In the genomic region with DNA sequence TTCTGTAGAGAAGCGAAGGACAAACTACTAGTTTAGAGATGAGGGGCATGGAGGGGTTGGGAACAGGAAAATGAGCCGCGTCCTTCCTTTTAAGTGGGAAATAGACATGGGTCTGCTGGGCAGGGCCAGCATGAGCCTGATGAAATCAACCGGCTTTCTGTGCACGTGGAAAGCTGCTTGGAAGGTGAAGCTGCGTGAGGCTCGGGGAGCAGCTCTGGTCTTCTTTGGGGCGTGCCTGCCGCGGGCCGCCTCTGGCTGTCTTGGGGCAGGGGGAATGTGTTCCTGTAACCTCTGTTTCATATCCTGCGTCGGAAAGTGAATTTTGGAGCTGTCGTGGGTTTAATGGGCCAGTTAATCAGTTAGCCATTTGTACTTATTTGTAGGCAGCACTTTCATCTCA, we compare ENCODE assay signal across 17 cellular contexts.
A peak's percentile ranks its signal among the peaks of the same experiment; 100 is the strongest.
DNase-seq lines count a peak whose midpoint lies in the region; ATAC-seq and TF ChIP-seq lines count a peak whose summit lies in the region.
"Had no signal": no experiment of that assay in that cellular context is flagged by ENCODE, and none has a peak within 500 bp of the region (broad histone marks: within the 10 kb centered on the region; RNA-seq: fewer than 3 reads in every experiment).

No MANE protein-coding gene starts in this region.

- H3K4me3 ChIP-seq in BLaER1 (no peak overlapping the region), NT2/D1 (ENCODE audit: insufficient read length, low read depth) (no peak overlapping the region), fibroblast of lung (replicated peaks in 1 of 4; ENCODE audit: control extremely low read depth in 1 of 4, insufficient read depth in 1 of 4, low read depth in 3 of 4, low read length in 4 of 4) (no peak overlapping the region), neural cell (ENCODE audit: low read length) (peak overlapping the region; percentile 35)
- H3K4me3 ChIP-seq: ovary had no signal

- H3K36me3 ChIP-seq in BLaER1 (peaks cover 27% of the 10 kb centered on the region), NT2/D1 (ENCODE audit: insufficient read depth, insufficient read length, low read length) (peaks cover 14% of the 10 kb centered on the region), fibroblast of lung (ENCODE audit: control insufficient read depth, insufficient read depth, low read length) (no peaks in the 10 kb centered on the region), neural cell (ENCODE audit: insufficient read depth, low read length) (no peaks in the 10 kb centered on the region)
- H3K36me3 ChIP-seq: ovary had no signal

- H4K20me1 ChIP-seq in BLaER1 (peaks cover 97% of the 10 kb centered on the region), fibroblast of lung (ENCODE audit: control insufficient read depth, extremely low read depth, insufficient read depth, low read length) (no peaks in the 10 kb centered on the region), neural cell (ENCODE audit: insufficient read depth) (no peaks in the 10 kb centered on the region)

- H3K9ac ChIP-seq in BLaER1: peak overlapping the region; percentile 22; the same call in 1 of the 2 replicates
- peak overlapping the region; percentile 6 for H3K9ac ChIP-seq in NT2/D1 (ENCODE audit: insufficient read length, low read depth)
- H3K9ac ChIP-seq in fibroblast of lung (ENCODE audit: insufficient read depth, low read length): no peak overlapping the region
- no peak overlapping the region for H3K9ac ChIP-seq in neural cell (ENCODE audit: low read length)

- H3K4me2 ChIP-seq in BLaER1 (peak overlapping the region; percentile 96), fibroblast of lung (ENCODE audit: extremely low read depth, insufficient read depth, low read length) (peak overlapping the region; percentile 13), neural cell (ENCODE audit: low read length) (peak overlapping the region; percentile 19)

- no peak for DNase-seq in NT2/D1 (ENCODE audit: low read depth, low spot score)
- peak in 1 of 2 donors; percentile 34 for DNase-seq in fibroblast of lung (ENCODE audit: low read depth in 2 of 2)
- no peak for DNase-seq in HT-29 (ENCODE audit: low spot score)
- no peak for DNase-seq in SKM-1 (lab: John Stamatoyannopoulos, UW; ENCODE audit: unreplicated experiment)
- no peak for DNase-seq in 8988T
- DNase-seq: left colon; NCI-H1417; NCI-H524; stimulated activated CD4-positive, alpha-beta T cell treated with anti-CD3 and anti-CD28 coated beads, Interleukin-2, amount 100 ng/mL, for 24 hours; T1000 had no signal

- H3K4me1 ChIP-seq in BLaER1 (peaks cover 90% of the 10 kb centered on the region), NT2/D1 (ENCODE audit: insufficient read depth, insufficient read length) (peaks cover 21% of the 10 kb centered on the region), fibroblast of lung (ENCODE audit: control insufficient read depth, extremely low read depth, insufficient read depth, low read length) (peaks cover 21% of the 10 kb centered on the region)

- H3K9me2 ChIP-seq in neural cell (ENCODE audit: insufficient read depth, low read length): no peaks in the 10 kb centered on the region

- no peaks in the 10 kb centered on the region for H3F3A ChIP-seq in neural cell (ENCODE audit: insufficient read depth, low read length, poor library complexity, severe bottlenecking)

- no peaks in the 10 kb centered on the region for H3K27me3 ChIP-seq in BLaER1
- peaks cover 3% of the 10 kb centered on the region for H3K27me3 ChIP-seq in NT2/D1 (ENCODE audit: insufficient read depth, insufficient read length)
- no peaks in the 10 kb centered on the region for H3K27me3 ChIP-seq in fibroblast of lung (ENCODE audit: control insufficient read depth, insufficient read depth, low read length)
- no peaks in the 10 kb centered on the region for H3K27me3 ChIP-seq in neural cell (ENCODE audit: insufficient read depth, low read depth, low read length)
- H3K27me3 ChIP-seq: ovary had no signal

- H2AFZ ChIP-seq in fibroblast of lung (ENCODE audit: low read length) (no peak overlapping the region), neural cell (ENCODE audit: low read depth, low read length) (no peak overlapping the region)

- ATAC-seq in GM18867 (IDR thresholded peaks at IDR 0.05; ENCODE audit: unreplicated experiment): no peak
- ATAC-seq: HCT116; HepG2; left colon; stimulated activated effector memory CD8-positive, alpha-beta T cell treated with anti-CD3 and anti-CD28 coated beads, Interleukin-12 subunit alpha, Interleukin-12 subunit beta, amount 100 ng/mL, for 72 hours had no signal

- H3K9me3 ChIP-seq in BLaER1 (peaks cover 3% of the 10 kb centered on the region; the same call in 1 of the 2 replicates), NT2/D1 (ENCODE audit: insufficient read depth, low read length) (0 out of 2 replicates have a peak, but pooled peaks cover 5% of the 10 kb centered on the region), fibroblast of lung (ENCODE audit: control insufficient read depth, insufficient read depth, low read depth, low read length) (no peaks in the 10 kb centered on the region), neural cell (ENCODE audit: low read length) (no peaks in the 10 kb centered on the region)
- H3K9me3 ChIP-seq: ovary had no signal

- H3K27ac ChIP-seq in BLaER1 (peak overlapping the region; percentile 62; the same call in 1 of the 2 replicates), fibroblast of lung (ENCODE audit: insufficient read depth, low read length) (no peak overlapping the region), neural cell (ENCODE audit: low read length) (no peak overlapping the region)
- H3K27ac ChIP-seq: ovary had no signal

- no peak for TF ChIP-seq EP300 in neural cell (conservative IDR thresholded peaks at IDR 0.05; ENCODE audit: poor library complexity, severe bottlenecking)

- TF ChIP-seq CTCF in fibroblast of lung (conservative IDR thresholded peaks at IDR 0.05 in 1 of 2, IDR thresholded peaks at IDR 0.05 in 1 of 2; ENCODE audit: low read depth in 1 of 2, low read length in 2 of 2) (no peak), neural cell (IDR thresholded peaks at IDR 0.05; ENCODE audit: poor library complexity, severe bottlenecking) (no peak)

- H3K79me2 ChIP-seq in fibroblast of lung (ENCODE audit: control insufficient read depth, insufficient read depth, low read length) (no peaks in the 10 kb centered on the region), neural cell (replicated peaks; ENCODE audit: insufficient read depth, low read length) (no peaks in the 10 kb centered on the region)

- no peak for TF ChIP-seq RAD21 in neural cell (conservative IDR thresholded peaks at IDR 0.05)

TF ChIP-seq in neural cell, 6 proteins besides CTCF, POLR2A, EP300 and RAD21:
- TF ChIP-seq TAF1 (IDR thresholded peaks at IDR 0.05; ENCODE audit: low read depth): no peak
- TF ChIP-seq MXI1 (conservative IDR thresholded peaks at IDR 0.05; ENCODE audit: poor library complexity, severe bottlenecking): peak; percentile 12
TF ChIP-seq in neural cell: peak in this region for 1.

Comparison
In these comparisons a context has a peak if more than half of its experiments do, and no peak if none do; other contexts are left out.
1. H3K4me2 ChIP-seq: peak in every context shown above with its lines; median percentile 96 in BLaER1; 19 in neural cell; 13 in fibroblast of lung.
2. H3K9ac ChIP-seq: peak in BLaER1 (single experiment) and NT2/D1 (single experiment); none in fibroblast of lung (single experiment) and neural cell (single experiment).